8 cellular contexts compared by ENCODE assay signal in genomic region chr9:109117856-109118801, GRCh38. TPM values are rescaled to one million over a fixed set of nuclear protein-coding genes. Genes with fewer than 3 reads are reported as not detected.
A peak's percentile ranks its signal among the peaks of the same experiment; 100 is the strongest.
DNase-seq lines count a peak whose midpoint lies in the region; ATAC-seq and TF ChIP-seq lines count a peak whose summit lies in the region.

No MANE protein-coding gene starts in this region.

- H3K36me3 Mint-ChIP-seq in naive B cell, result no peaks in the 10 kb centered on the region

- no peak for TF ChIP-seq CTCF in epithelial cell of esophagus (IDR thresholded peaks at IDR 0.05; ENCODE audit: insufficient read depth, low read depth, low read length, missing control alignments)

- peak overlapping the region in 2 of 6 donors; percentile 79 to 91 for H3K27ac Mint-ChIP-seq in naive B cell

- H3K4me3 ChIP-seq in epithelial cell of esophagus (ENCODE audit: low read length), result peak overlapping the region; percentile 84
- H3K4me3 ChIP-seq in urinary bladder (ENCODE audit: low read depth, low read length), result peak overlapping the region; percentile 91

- H3K27ac ChIP-seq in urinary bladder (ENCODE audit: low read depth), result no peak overlapping the region

- no peaks in the 10 kb centered on the region for H3K36me3 ChIP-seq in urinary bladder (ENCODE audit: insufficient read depth)

- H3K4me1 Mint-ChIP-seq in naive B cell, result peaks cover 35 to 50% (median 41%) of the 10 kb centered on the region in 3 donors

- H3K27me3 Mint-ChIP-seq in naive B cell, result no peaks in the 10 kb centered on the region

- H3K9me3 Mint-ChIP-seq in naive B cell, result no peaks in the 10 kb centered on the region

- peaks cover 2% of the 10 kb centered on the region for H3K4me1 ChIP-seq in urinary bladder (ENCODE audit: insufficient read depth)

- 22% methylated on average over 14 of the region's 14 CpGs for WGBS in urinary bladder

- ATAC-seq in naive B cell (ENCODE audit: low read depth in 2 of 2), result no peak

- H3K4me3 Mint-ChIP-seq in naive B cell, result peak overlapping the region; percentile 86 to 96 (median 92)

- DNase-seq in COLO829 (ENCODE audit: low spot score), result peak; percentile 73
- peak; percentile 85 for DNase-seq in MV-4-11 (lab: John Stamatoyannopoulos, UW)
- peak; percentile 37 for DNase-seq in activated CD4-positive, alpha-beta T cell treated with anti-CD3 and anti-CD28 coated beads, Interleukin-2, amount 50 U/mL, for 1 hour
- DNase-seq in epithelial cell of esophagus (ENCODE audit: low read depth), result peak; percentile 88
- DNase-seq in naive B cell, result no peak
- no peak for DNase-seq in ureter (ENCODE audit: low spot score)
- no peak for DNase-seq in cerebellum (ENCODE audit: low spot score)

RNA-seq across cellular contexts. Expression of gene TMEM245, which starts 1.6 kb away (rescaled TPM):
- 10 to 100 TPM; 11.6 to 34.3 (median 15.9) TPM for polyA plus RNA-seq in naive B cell (ENCODE audit: low read depth in 6 of 6)
- 87.6 TPM for total RNA-seq in urinary bladder
- polyA plus RNA-seq in urinary bladder, result 41.3 TPM
- total RNA-seq in ureter, result 67.7 TPM
- total RNA-seq in cerebellum, result 72.0 TPM

RNA-seq across cellular contexts. Expression of gene FRRS1L, which starts 48.9 kb away (rescaled TPM):
- polyA plus RNA-seq in naive B cell (ENCODE audit: low read depth in 6 of 6) (not detected), urinary bladder (0.44 TPM)
- total RNA-seq in urinary bladder (7.8 TPM), ureter (11.0 TPM), cerebellum (108 TPM)

Comparison
In these comparisons a context has a peak if more than half of its experiments do, and no peak if none do; other contexts are left out.
1. DNase-seq: peak in COLO829 (single experiment), MV-4-11 (single experiment), activated CD4-positive, alpha-beta T cell treated with anti-CD3 and anti-CD28 coated beads, Interleukin-2, amount 50 U/mL, for 1 hour (single experiment) and epithelial cell of esophagus (single experiment); none in naive B cell (single experiment), ureter (single experiment) and cerebellum (single experiment).